10 cellular contexts compared by ENCODE assay signal in the genomic region with DNA sequence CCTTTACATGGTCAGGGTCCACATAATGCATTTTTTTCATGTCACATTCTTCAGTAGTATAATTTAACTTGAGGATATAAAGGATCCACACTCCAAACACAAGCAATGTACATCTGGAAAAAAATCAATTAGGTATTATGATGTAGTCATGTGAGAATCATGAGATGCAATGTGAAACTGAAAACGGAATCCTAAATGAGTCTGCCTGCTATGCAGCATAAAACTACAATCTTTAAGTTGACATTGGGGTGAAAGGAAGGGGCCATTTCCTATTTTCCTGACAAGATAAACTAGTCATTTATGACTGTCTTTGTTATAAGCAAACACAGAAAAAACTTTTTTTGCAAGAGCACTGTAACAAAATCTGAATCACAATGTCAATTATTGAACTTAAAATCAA. TPM values are rescaled to one million over a fixed set of nuclear protein-coding genes. Genes with fewer than 3 reads are reported as not detected.
DNase-seq lines count a peak whose midpoint lies in the region; ATAC-seq lines count a peak whose summit lies in the region.
"Had no signal": no experiment of that assay in that cellular context is flagged by ENCODE, and none has a peak within 500 bp of the region (broad histone marks: within the 10 kb centered on the region; RNA-seq: fewer than 3 reads in every experiment).

No MANE protein-coding gene starts in this region.

- CTCF ChIA-PET in activated naive CD4-positive, alpha-beta T cell treated with anti-CD3 and anti-CD28 coated beads for 36 hours (lab: Charles Lee), result interaction anchor here (0.7 to 1.0 kb wide), 2 partner anchors 25 to 168 kb away, joined by 3 to 4 read pairs; no protein-coding TSS in a partner anchor

- H3K4me3 Mint-ChIP-seq in activated naive CD4-positive, alpha-beta T cell treated with anti-CD3 and anti-CD28 coated beads for 36 hours, result no peak overlapping the region
- H3K4me3 Mint-ChIP-seq in stimulated activated naive B cell treated with anti-CD40 and anti-IgM and Interleukin-4, amounts not matched to agents 10 μg/mL and 1 μg/mL and 100 μg/mL, for 72 hours, result peak overlapping the region; percentile 25 to 47

- peaks cover 5% of the 10 kb centered on the region for H3K36me3 Mint-ChIP-seq in activated naive CD4-positive, alpha-beta T cell treated with anti-CD3 and anti-CD28 coated beads for 36 hours (ENCODE audit: low read depth)
- H3K36me3 Mint-ChIP-seq in activated naive CD4-positive, alpha-beta T cell treated with anti-CD3 and anti-CD28 coated beads, Interleukin-2, amount 50 U/mL, for 72 hours, result peaks cover 7 to 8% of the 10 kb centered on the region in 2 donors
- H3K36me3 Mint-ChIP-seq in stimulated activated naive B cell treated with anti-CD40 and anti-IgM and Interleukin-4, amounts not matched to agents 10 μg/mL and 1 μg/mL and 100 μg/mL, for 72 hours, result peaks cover 59 to 80% of the 10 kb centered on the region in 2 donors

- no peaks in the 10 kb centered on the region for H3K9me3 Mint-ChIP-seq in activated naive CD4-positive, alpha-beta T cell treated with anti-CD3 and anti-CD28 coated beads for 36 hours
- no peaks in the 10 kb centered on the region for H3K9me3 Mint-ChIP-seq in activated naive CD4-positive, alpha-beta T cell treated with anti-CD3 and anti-CD28 coated beads, Interleukin-2, amount 50 U/mL, for 72 hours
- peaks cover under 1 to 2% of the 10 kb centered on the region in 2 donors for H3K9me3 Mint-ChIP-seq in stimulated activated naive B cell treated with anti-CD40 and anti-IgM and Interleukin-4, amounts not matched to agents 10 μg/mL and 1 μg/mL and 100 μg/mL, for 72 hours

- H3K27ac Mint-ChIP-seq in activated naive CD4-positive, alpha-beta T cell treated with anti-CD3 and anti-CD28 coated beads for 36 hours, result peak overlapping the region; percentile 65
- H3K27ac Mint-ChIP-seq in activated naive CD4-positive, alpha-beta T cell treated with anti-CD3 and anti-CD28 coated beads, Interleukin-2, amount 50 U/mL, for 72 hours, result peak overlapping the region in 1 of 2 donors; percentile 72
- peak overlapping the region; percentile 79 for H3K27ac Mint-ChIP-seq in stimulated activated naive B cell treated with anti-CD40 and anti-IgM and Interleukin-4, amounts not matched to agents 10 μg/mL and 1 μg/mL and 100 μg/mL, for 72 hours

- H3K27me3 Mint-ChIP-seq in activated naive CD4-positive, alpha-beta T cell treated with anti-CD3 and anti-CD28 coated beads for 36 hours (ENCODE audit: low read depth), result no peaks in the 10 kb centered on the region
- H3K27me3 Mint-ChIP-seq in stimulated activated naive B cell treated with anti-CD40 and anti-IgM and Interleukin-4, amounts not matched to agents 10 μg/mL and 1 μg/mL and 100 μg/mL, for 72 hours, result no peaks in the 10 kb centered on the region

- intact Hi-C loops in activated naive CD4-positive, alpha-beta T cell treated with anti-CD3 and anti-CD28 coated beads for 36 hours (cut with micrococcal nuclease), result loop anchor here (1.0 kb wide), 2 partner anchors 8 to 26 kb away; no protein-coding TSS in a partner anchor

- peaks cover 45% of the 10 kb centered on the region for H3K4me1 Mint-ChIP-seq in activated naive CD4-positive, alpha-beta T cell treated with anti-CD3 and anti-CD28 coated beads for 36 hours (ENCODE audit: low read depth)
- peaks cover 38 to 64% of the 10 kb centered on the region in 2 donors for H3K4me1 Mint-ChIP-seq in stimulated activated naive B cell treated with anti-CD40 and anti-IgM and Interleukin-4, amounts not matched to agents 10 μg/mL and 1 μg/mL and 100 μg/mL, for 72 hours

- ATAC-seq in HG03159 (IDR thresholded peaks at IDR 0.05; ENCODE audit: unreplicated experiment), result peak; percentile 63
- peak; percentile 36 to 47 for ATAC-seq in activated naive CD4-positive, alpha-beta T cell treated with anti-CD3 and anti-CD28 coated beads, Interleukin-2, amount 50 U/mL, for 72 hours
- peak; percentile 57 to 76 for ATAC-seq in stimulated activated naive B cell treated with anti-CD40 and anti-IgM and Interleukin-4, amounts not matched to agents 10 μg/mL and 1 μg/mL and 100 μg/mL, for 72 hours (replicated peaks)
- ATAC-seq: left lobe of liver had no signal

- no peak for DNase-seq in activated naive CD4-positive, alpha-beta T cell treated with anti-CD3 and anti-CD28 coated beads for 36 hours
- no peak for DNase-seq in activated naive CD4-positive, alpha-beta T cell treated with Interleukin-2 at 50 U/mL for 16 hours
- DNase-seq in activated naive CD4-positive, alpha-beta T cell treated with anti-CD3 and anti-CD28 coated beads, Interleukin-2, amount 50 U/mL, for 72 hours (ENCODE audit: low spot score in 2 of 2), result no peak
- DNase-seq in stimulated activated naive B cell treated with anti-CD40 and anti-IgM and Interleukin-4, amounts not matched to agents 10 μg/mL and 1 μg/mL and 100 μg/mL, for 72 hours, result no peak
- no peak for DNase-seq in kidney tubule cell (ENCODE audit: low spot score)
- no peak for DNase-seq in DMS 273 treated with DMSO at 0.1 percent for 48 hours (lab: John Stamatoyannopoulos, UW)
- DNase-seq in UCSD-AML1 (lab: John Stamatoyannopoulos, UW; ENCODE audit: unreplicated experiment), result no peak
- DNase-seq: SJCRH30 had no signal

RNA-seq across cellular contexts. Expression of gene ST3GAL5, which starts 27.6 kb away (rescaled TPM):
- 10 to 100 TPM in 1 of 2 experiments, 1 to 10 TPM in 1; 9.5 to 10.4 TPM for total RNA-seq in activated naive CD4-positive, alpha-beta T cell treated with anti-CD3 and anti-CD28 coated beads for 36 hours
- 1 to 10 TPM; 8.9 TPM for total RNA-seq in activated naive CD4-positive, alpha-beta T cell treated with anti-CD3 and anti-CD28 coated beads, Interleukin-2, amount 50 U/mL, for 72 hours
